Comparison of ENCODE assay signal across 9 cellular contexts in genomic region chr7:38335123-38335489, GRCh38.
DNase-seq lines count a peak whose midpoint lies in the region; ATAC-seq and TF ChIP-seq lines count a peak whose summit lies in the region.
"Had no signal": no experiment of that assay in that cellular context is flagged by ENCODE, and none has a peak within 500 bp of the region (broad histone marks: within the 10 kb centered on the region; RNA-seq: fewer than 3 reads in every experiment).

No MANE protein-coding gene starts in this region.

- ATAC-seq in activated T-cell treated with anti-CD3 and anti-CD28 coated beads, Interleukin-2, amount 50 U/mL, for 4 hours = no peak
- ATAC-seq in left cardiac atrium = peak; percentile 12 to 31
- ATAC-seq in thoracic aorta (ENCODE audit: insufficient number of reproducible peaks, low FRiP score, low read depth) = no peak

- H3K4me1 ChIP-seq in Peyer's patch (peaks cover 0 to 7% (median 0%) of the 10 kb centered on the region in 4 donors), thoracic aorta (ENCODE audit: control insufficient read depth in 1 of 2, low read depth in 2 of 2) (peaks cover 0 to 5% of the 10 kb centered on the region in 2 donors)

- intact Hi-C loops in left cardiac atrium (cut with DNase I) = no loop called here

- peaks cover 49% of the 10 kb centered on the region for H3K4me1 Mint-ChIP-seq in activated T-cell treated with anti-CD3 and anti-CD28 coated beads, Interleukin-2, amount 50 U/mL, for 4 hours (ENCODE audit: low read depth)

- TF ChIP-seq CTCF in Peyer's patch (IDR thresholded peaks at IDR 0.05) = no peak
- TF ChIP-seq CTCF in thoracic aorta (IDR thresholded peaks at IDR 0.05) = no peak

- no peak for DNase-seq in activated T-cell treated with anti-CD3 and anti-CD28 coated beads, Interleukin-2, amount 50 U/mL, for 4 hours
- DNase-seq in activated T-cell treated with anti-CD3 and anti-CD28 coated beads for 4 hours (no peak), Peyer's patch (peak in 1 of 3 donors; percentile 55), left cardiac atrium (no peak), thoracic aorta (ENCODE audit: low spot score) (no peak), NCI-H69 (lab: John Stamatoyannopoulos, UW) (no peak), KG1 (lab: John Stamatoyannopoulos, UW) (no peak), NCI-H128 (lab: John Stamatoyannopoulos, UW; ENCODE audit: unreplicated experiment) (no peak)

- H3K27ac ChIP-seq in Peyer's patch (peak overlapping the region in 3 of 4 donors; percentile 2 to 63 (median 43)), thoracic aorta (peak overlapping the region in 1 of 2 donors; percentile 14)
- H3K27ac ChIP-seq: SJCRH30 had no signal

- TF ChIP-seq POLR2A in Peyer's patch (IDR thresholded peaks at IDR 0.05) = no peak

- H3K27me3 Mint-ChIP-seq in activated T-cell treated with anti-CD3 and anti-CD28 coated beads, Interleukin-2, amount 50 U/mL, for 4 hours (ENCODE audit: low read depth) = no peaks in the 10 kb centered on the region

- H3K27me3 ChIP-seq in Peyer's patch (no peaks in the 10 kb centered on the region), thoracic aorta (replicated peaks; ENCODE audit: insufficient read depth) (no peaks in the 10 kb centered on the region)
- H3K27me3 ChIP-seq: SJCRH30 had no signal

- peak overlapping the region; percentile 73 for H3K4me3 Mint-ChIP-seq in activated T-cell treated with anti-CD3 and anti-CD28 coated beads, Interleukin-2, amount 50 U/mL, for 4 hours

- H3K36me3 ChIP-seq in Peyer's patch (no peaks in the 10 kb centered on the region), thoracic aorta (no peaks in the 10 kb centered on the region)
- H3K36me3 ChIP-seq: SJCRH30 had no signal

- H3K36me3 Mint-ChIP-seq in activated T-cell treated with anti-CD3 and anti-CD28 coated beads, Interleukin-2, amount 50 U/mL, for 4 hours (ENCODE audit: insufficient read depth) = no peaks in the 10 kb centered on the region

- no peaks in the 10 kb centered on the region for H3K9me3 Mint-ChIP-seq in activated T-cell treated with anti-CD3 and anti-CD28 coated beads, Interleukin-2, amount 50 U/mL, for 4 hours

- H3K9me3 ChIP-seq in Peyer's patch = no peaks in the 10 kb centered on the region
- no peaks in the 10 kb centered on the region for H3K9me3 ChIP-seq in thoracic aorta
- H3K9me3 ChIP-seq: SJCRH30 had no signal

- H3K4me3 ChIP-seq in Peyer's patch = peak overlapping the region in 2 of 4 donors; percentile 9 to 16
- peak overlapping the region; percentile 28 for H3K4me3 ChIP-seq in thoracic aorta
- H3K4me3 ChIP-seq: SJCRH30 had no signal

Comparison
In these comparisons a context has a peak if more than half of its experiments do, and no peak if none do; other contexts are left out.
1. ATAC-seq: peak in left cardiac atrium (2 of 2); none in activated T-cell treated with anti-CD3 and anti-CD28 coated beads, Interleukin-2, amount 50 U/mL, for 4 hours (0 of 2) and thoracic aorta (single experiment).